Comparison of ENCODE assay signal across 3 cellular contexts in genomic region chr11:106858200-106858599, GRCh38.
"Had no signal": no experiment of that assay in that cellular context is flagged by ENCODE, and none has a peak within 500 bp of the region (broad histone marks: within the 10 kb centered on the region; RNA-seq: fewer than 3 reads in every experiment).

No MANE protein-coding gene starts in this region.

- DNase-seq: GDM1, GF-D8 had no signal

- H3K4me3 ChIP-seq: GM12878 had no signal
